9 cellular contexts compared by ENCODE assay signal in the genomic region with DNA sequence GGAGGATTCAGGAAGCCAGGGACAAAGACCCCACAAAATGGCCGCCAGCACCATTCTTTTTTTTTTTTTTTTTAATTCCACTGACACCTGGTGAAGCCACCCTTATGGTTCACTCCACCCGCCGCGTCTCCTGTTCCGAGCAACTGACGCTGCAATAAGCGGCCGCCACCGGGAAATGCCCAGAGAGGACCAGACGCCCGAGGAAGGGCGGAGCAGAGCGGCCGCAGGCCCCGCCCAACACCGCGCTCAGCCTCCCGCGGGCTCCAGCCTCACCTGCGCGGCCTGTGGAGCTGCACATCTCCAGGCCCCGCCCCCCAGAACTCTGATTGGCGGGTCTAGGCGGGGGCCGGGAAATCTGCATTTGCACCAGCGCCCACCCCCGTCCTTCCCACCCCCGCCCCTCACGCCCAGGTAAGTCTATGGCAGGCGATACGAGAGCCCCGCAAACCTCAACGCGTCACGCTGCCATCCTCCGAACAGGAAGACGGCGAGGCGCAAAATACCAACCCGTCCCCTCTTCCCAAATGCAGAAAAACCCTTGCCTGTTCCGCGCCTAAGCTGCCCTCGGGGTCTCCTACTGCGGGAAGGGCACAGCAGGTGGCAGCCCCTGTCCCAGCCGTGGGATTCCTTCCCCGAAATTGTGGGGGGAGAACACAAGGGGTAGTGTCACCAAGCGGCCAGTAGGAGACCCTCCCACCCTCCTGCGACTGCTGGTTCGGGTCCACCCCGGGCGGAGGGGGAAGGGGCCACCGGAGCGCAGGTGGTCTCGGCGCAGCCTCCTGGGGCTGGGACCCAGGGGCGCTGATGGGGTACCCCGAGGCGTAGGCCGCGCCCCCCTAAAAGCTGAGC. TPM values are rescaled to one million over a fixed set of nuclear protein-coding genes. Genes with fewer than 3 reads are reported as not detected.
A peak's percentile ranks its signal among the peaks of the same experiment; 100 is the strongest.
DNase-seq lines count a peak whose midpoint lies in the region; ATAC-seq, FAIRE-seq and TF ChIP-seq lines count a peak whose summit lies in the region.
"Had no signal": no experiment of that assay in that cellular context is flagged by ENCODE, and none has a peak within 500 bp of the region (broad histone marks: within the 10 kb centered on the region; RNA-seq: fewer than 3 reads in every experiment).

No MANE protein-coding gene starts in this region.

- TF ChIP-seq POLR2A in adrenal gland (IDR thresholded peaks at IDR 0.05): peak in 1 of 2 donors; percentile 24

- peaks cover 7 to 11% (median 8%) of the 10 kb centered on the region in 4 donors for H3K4me1 Mint-ChIP-seq in CD4-positive, alpha-beta memory T cell

- TF ChIP-seq CTCF in PC-3 (conservative IDR thresholded peaks at IDR 0.05; ENCODE audit: low read depth, low read length) (peak; percentile 59), adrenal gland (IDR thresholded peaks at IDR 0.05) (peak in 3 of 6 experiments; percentile 17 to 34 (median 23)), pancreas (IDR thresholded peaks at IDR 0.05) (peak in 1 of 4 donors; percentile 15)

- H2AFZ ChIP-seq in PC-3 (ENCODE audit: low read length): peak overlapping the region; percentile 81

- H3K4me1 ChIP-seq in CD4-positive, alpha-beta memory T cell (ENCODE audit: insufficient read depth, low read length): peaks cover 5% of the 10 kb centered on the region
- H3K4me1 ChIP-seq in PC-3 (ENCODE audit: insufficient read depth, low read length): peaks cover 9% of the 10 kb centered on the region
- peaks cover 0 to 4% of the 10 kb centered on the region in 2 donors for H3K4me1 ChIP-seq in adrenal gland (replicated peaks in 1 of 2)
- no peaks in the 10 kb centered on the region for H3K4me1 ChIP-seq in pancreas
- H3K4me1 ChIP-seq in urinary bladder (ENCODE audit: insufficient read depth): no peaks in the 10 kb centered on the region

- H3F3A ChIP-seq in PC-3 (ENCODE audit: low read length, unreplicated experiment): no peaks in the 10 kb centered on the region

- H3K9me2 ChIP-seq in PC-3 (replicated peaks; ENCODE audit: low read length): no peaks in the 10 kb centered on the region

- intact Hi-C loops in CD4-positive, alpha-beta memory T cell (cut with micrococcal nuclease): no loop called here
- intact Hi-C loops in PC-3 (cut with micrococcal nuclease) (loop anchor here (1.0 to 5.0 kb wide), 3 partner anchors 15 to 130 kb away; no protein-coding TSS in a partner anchor), adrenal gland (cut with DNase I) (no loop called here), left ventricle myocardium superior (cut with micrococcal nuclease) (loop anchor here (5.0 kb wide), 1 partner anchor 130 kb away; no protein-coding TSS in a partner anchor), pancreas (cut with DNase I) (no loop called here)

- CTCF ChIA-PET in CD4-positive, alpha-beta memory T cell (lab: Charles Lee; ENCODE audit: partially characterized antibody): no interaction called here
- CTCF ChIA-PET in PC-3 (lab: Charles Lee): interaction anchor here (0.5 to 0.6 kb wide), 3 partner anchors 51 to 294 kb away, joined by 3 to 4 read pairs (median 3); no protein-coding TSS in a partner anchor

- no peaks in the 10 kb centered on the region for H3K36me3 ChIP-seq in CD4-positive, alpha-beta memory T cell (ENCODE audit: insufficient read depth, low read length)
- H3K36me3 ChIP-seq in PC-3 (ENCODE audit: low read depth, low read length): no peaks in the 10 kb centered on the region
- H3K36me3 ChIP-seq in adrenal gland (replicated peaks in 1 of 2): no peaks in the 10 kb centered on the region
- no peaks in the 10 kb centered on the region for H3K36me3 ChIP-seq in pancreas
- H3K36me3 ChIP-seq in urinary bladder (ENCODE audit: insufficient read depth): no peaks in the 10 kb centered on the region

- no peaks in the 10 kb centered on the region for H4K20me1 ChIP-seq in PC-3 (ENCODE audit: low read length)

- no peaks in the 10 kb centered on the region for H3K9me3 ChIP-seq in CD4-positive, alpha-beta memory T cell (ENCODE audit: control insufficient read depth in 1 of 2, low read length in 2 of 2)
- H3K9me3 ChIP-seq in PC-3 (ENCODE audit: low read length) (no peaks in the 10 kb centered on the region), adrenal gland (replicated peaks in 1 of 3) (no peaks in the 10 kb centered on the region), pancreas (no peaks in the 10 kb centered on the region)

- POLR2A ChIA-PET in CD4-positive, alpha-beta memory T cell (lab: Charles Lee; ENCODE audit: partially characterized antibody): no interaction called here
- POLR2A ChIA-PET in PC-3 (lab: Charles Lee; ENCODE audit: unreplicated experiment): interaction anchor here (0.6 to 0.7 kb wide), 3 partner anchors 16 to 112 kb away, joined by 3 to 13 read pairs (median 4); no protein-coding TSS in a partner anchor

- H3K79me2 ChIP-seq in PC-3 (ENCODE audit: low read length): peaks cover 47% of the 10 kb centered on the region

- FAIRE-seq in pancreas (lab: Jason Lieb, UNC): no peak

- TSS peak; percentile 99 for BruUV-seq in PC-3 (replicated peaks; lab: Mats Ljungman, UMichigan)

- H3K4me2 ChIP-seq in PC-3 (ENCODE audit: low read length): peak overlapping the region; percentile 98

- H3K36me3 Mint-ChIP-seq in CD4-positive, alpha-beta memory T cell: no peaks in the 10 kb centered on the region

- peaks cover 18 to 24% of the 10 kb centered on the region in 2 donors for H3K27me3 Mint-ChIP-seq in CD4-positive, alpha-beta memory T cell

- H3K4me3 ChIP-seq in CD4-positive, alpha-beta memory T cell (ENCODE audit: low read length in 2 of 2): no peak overlapping the region
- H3K4me3 ChIP-seq in PC-3 (ENCODE audit: low read length): peak overlapping the region; percentile 91
- peak overlapping the region in 2 of 4 donors; percentile 54 to 64 for H3K4me3 ChIP-seq in adrenal gland
- H3K4me3 ChIP-seq in pancreas: peak overlapping the region; percentile 60 to 75 (median 74)
- H3K4me3 ChIP-seq in urinary bladder (ENCODE audit: low read depth, low read length): peak overlapping the region; percentile 90

- H3K9me3 Mint-ChIP-seq in CD4-positive, alpha-beta memory T cell: peaks cover 0 to 5% (median 0%) of the 10 kb centered on the region in 8 donors

- 1 to 4% (median 3%) methylated on average over 8 to 60 of the region's 60 CpGs for WGBS in adrenal gland, 4 donors
- WGBS in pancreas, 2 donors: 0 to 1% methylated on average over 53 to 60 of the region's 60 CpGs
- 3% methylated on average over 60 of the region's 60 CpGs for WGBS in urinary bladder

- peaks cover 15% of the 10 kb centered on the region for H3K27me3 ChIP-seq in CD4-positive, alpha-beta memory T cell (ENCODE audit: insufficient read depth, low read length)
- H3K27me3 ChIP-seq in PC-3 (ENCODE audit: low read length) (no peaks in the 10 kb centered on the region), adrenal gland (peaks cover 3% of the 10 kb centered on the region), pancreas (no peaks in the 10 kb centered on the region)

- H3K27ac Mint-ChIP-seq in CD4-positive, alpha-beta memory T cell: no peak overlapping the region

- peak overlapping the region; percentile 93 for H3K9ac ChIP-seq in PC-3 (ENCODE audit: low read length)

- H3K4me3 Mint-ChIP-seq in CD4-positive, alpha-beta memory T cell: peak overlapping the region in 7 of 8 donors; percentile 33 to 76 (median 66)

- ATAC-seq in PC-3 (peak; percentile 95), left ventricle myocardium superior (peak; percentile 97), pancreas (peak; percentile 96 to 98 (median 96)), HG03571 (IDR thresholded peaks at IDR 0.05; ENCODE audit: unreplicated experiment) (no peak)

- no peak overlapping the region for H3K27ac ChIP-seq in CD4-positive, alpha-beta memory T cell (ENCODE audit: low read depth, low read length)
- H3K27ac ChIP-seq in PC-3 (ENCODE audit: low read length) (peak overlapping the region; percentile 76), adrenal gland (peak overlapping the region in 2 of 5 donors; percentile 13 to 68), pancreas (peak overlapping the region; percentile 40 to 90 (median 84)), urinary bladder (ENCODE audit: low read depth) (peak overlapping the region; percentile 43)
- H3K27ac ChIP-seq: HL-60 had no signal

- DNase-seq in CD4-positive, alpha-beta memory T cell: peak in 4 of 5 donors; percentile 0 to 18 (median 2)
- DNase-seq in HPDE6-E6E7 (ENCODE audit: extremely low spot score): peak; percentile 98
- DNase-seq in PC-3: peak; percentile 97
- DNase-seq in adrenal gland: peak; percentile 62 to 85 (median 70)
- DNase-seq in left ventricle myocardium superior: peak; percentile 83
- peak; percentile 92 to 96 (median 93) for DNase-seq in pancreas

RNA-seq across cellular contexts. Expression of a gene that starts 0.9 kb away (rescaled TPM):
- 1 to 10 TPM in 1 of 2 experiments, under 1 TPM in 1; 0.47 to 1.0 TPM for total RNA-seq in CD4-positive, alpha-beta memory T cell
- under 1 TPM; 0.14 to 0.18 TPM for polyA plus RNA-seq in CD4-positive, alpha-beta memory T cell
- total RNA-seq in PC-3 (2014; rRNA removed): 31.3 and 34.6 TPM in 2 replicates
- 10 to 100 TPM; 13.6 to 34.5 (median 18.3) TPM for total RNA-seq in adrenal gland
- 10 to 100 TPM in 1 of 3 donors, 1 to 10 TPM in 2; 3.7 to 13.2 (median 3.9) TPM for polyA plus RNA-seq in adrenal gland
- total RNA-seq in left ventricle myocardium superior: 21.2 TPM
- total RNA-seq in pancreas: 10 to 100 TPM; 17.0 to 41.0 (median 21.4) TPM
- polyA plus RNA-seq in pancreas: 10 to 100 TPM in 1 of 2 donors, 1 to 10 TPM in 1; 5.8 to 15.5 TPM
- 25.6 TPM for total RNA-seq in urinary bladder
- 17.9 TPM for polyA plus RNA-seq in urinary bladder

RNA-seq across cellular contexts. Expression of a gene that starts 35.1 kb away (rescaled TPM):
- under 1 TPM in 1 of 2 experiments, not detected in 1; 0.08 TPM for total RNA-seq in CD4-positive, alpha-beta memory T cell
- not detected for polyA plus RNA-seq in CD4-positive, alpha-beta memory T cell
- total RNA-seq in PC-3 (2014; rRNA removed) (1.7 and 3.1 TPM in 2 replicates), adrenal gland (under 1 TPM in 7 of 8 donors, not detected in 1; 0.07 to 0.57 (median 0.34) TPM), left ventricle myocardium superior (not detected), pancreas (1 to 10 TPM; 1.1 to 2.4 (median 1.7) TPM), urinary bladder (1.3 TPM)
- polyA plus RNA-seq in adrenal gland (1 to 10 TPM in 1 of 3 donors, under 1 TPM in 2; 0.16 to 1.3 (median 0.81) TPM), pancreas (1 to 10 TPM; 2.8 to 3.0 TPM), urinary bladder (0.06 TPM)

Comparison
In these comparisons a context has a peak if more than half of its experiments do, and no peak if none do; other contexts are left out.
1. DNase-seq: peak in every context shown above with its lines; median percentile 98 in HPDE6-E6E7; 97 in PC-3; 93 in pancreas; 83 in left ventricle myocardium superior; 70 in adrenal gland; 2 in CD4-positive, alpha-beta memory T cell.
2. H3K4me3 ChIP-seq: peak in PC-3 (single experiment), pancreas (4 of 4) and urinary bladder (single experiment); none in CD4-positive, alpha-beta memory T cell (0 of 2).
3. RNA of a gene that starts 0.9 kb away (total RNA-seq): 31.3 to 34.6 TPM in PC-3, 25.6 TPM in urinary bladder (single experiment), 17.0 to 41.0 TPM in pancreas, 21.2 TPM in left ventricle myocardium superior (single experiment) and 13.6 to 34.5 TPM in adrenal gland; 0.47 to 1.0 TPM in CD4-positive, alpha-beta memory T cell; every median in the first group is over 4 times any median in the second.
4. intact Hi-C loops: an anchor here in PC-3 (1.0 to 5.0 kb wide) and left ventricle myocardium superior (5.0 kb wide); none called in CD4-positive, alpha-beta memory T cell, adrenal gland and pancreas.